Comparison of ENCODE assay signal across 21 cellular contexts in genomic region chr14:36944307-36945010, GRCh38.
DNase-seq lines count a peak whose midpoint lies in the region; ATAC-seq, FAIRE-seq and TF ChIP-seq lines count a peak whose summit lies in the region.
"Had no signal": no experiment of that assay in that cellular context is flagged by ENCODE, and none has a peak within 500 bp of the region (broad histone marks: within the 10 kb centered on the region; RNA-seq: fewer than 3 reads in every experiment).

No MANE protein-coding gene starts in this region.

- WGBS in HepG2 (ENCODE audit: low lambda C conversion rate): 34% methylated on average over 5 of the region's 5 CpGs
- WGBS in right lobe of liver (ENCODE audit: insufficient coverage, low coverage, low lambda C conversion rate, missing lambda C conversion rate): 67% methylated on average over 5 of the region's 5 CpGs
- WGBS in esophagus squamous epithelium, 2 donors: 68 to 73% methylated on average over 5 of the region's 5 CpGs

- no peak for TF ChIP-seq CTCF in HepG2 (CRISPR knock-in tag; IDR thresholded peaks at IDR 0.05)
- TF ChIP-seq CTCF in right lobe of liver (IDR thresholded peaks at IDR 0.05): no peak
- no peak for TF ChIP-seq CTCF in esophagus squamous epithelium (IDR thresholded peaks at IDR 0.05)

- intact Hi-C loops in HepG2 (cut with micrococcal nuclease; ENCODE audit: unreplicated experiment): no loop called here
- intact Hi-C loops in right lobe of liver (cut with DNase I): no loop called here
- intact Hi-C loops in esophagus squamous epithelium (cut with DNase I): loop anchor here (10.0 kb wide), 3 partner anchors 170 to 280 kb away; partner anchors contain the start of gene PAX9

- no peaks in the 10 kb centered on the region for H3K9me3 Mint-ChIP-seq in activated CD8-positive, alpha-beta memory T cell treated with anti-CD3 and anti-CD28 coated beads, Interleukin-2, amount 10 ng/mL, durations not matched to agents 7 days and 5 days (ENCODE audit: low read depth)
- H3K9me3 Mint-ChIP-seq: activated CD4-positive, alpha-beta memory T cell treated with anti-CD3 and anti-CD28 coated beads, Interleukin-2, amount 10 ng/mL, durations not matched to agents 7 days and 5 days; stimulated activated naive B cell treated with anti-CD40 and anti-IgM and Interleukin-4, amounts not matched to agents 10 μg/mL and 1 μg/mL and 100 μg/mL, for 72 hours; type B pancreatic cell had no signal

- H3K4me3 Mint-ChIP-seq in activated CD8-positive, alpha-beta memory T cell treated with anti-CD3 and anti-CD28 coated beads, Interleukin-2, amount 10 ng/mL, durations not matched to agents 7 days and 5 days: no peak overlapping the region
- H3K4me3 Mint-ChIP-seq: activated CD4-positive, alpha-beta memory T cell treated with anti-CD3 and anti-CD28 coated beads, Interleukin-2, amount 10 ng/mL, durations not matched to agents 7 days and 5 days; stimulated activated naive B cell treated with anti-CD40 and anti-IgM and Interleukin-4, amounts not matched to agents 10 μg/mL and 1 μg/mL and 100 μg/mL, for 72 hours; type B pancreatic cell had no signal

- DNase-seq in HepG2 (ENCODE audit: low spot score): no peak
- DNase-seq in right lobe of liver: no peak
- DNase-seq in RPMI7951 (ENCODE audit: low read depth): peak; percentile 67
- no peak for DNase-seq in esophagus squamous epithelium (lab: John Stamatoyannopoulos, UW)
- DNase-seq in activated CD8-positive, alpha-beta memory T cell treated with anti-CD3 and anti-CD28 coated beads, Interleukin-2, amount 10 ng/mL, durations not matched to agents 7 days and 5 days: no peak
- DNase-seq in frontal cortex (ENCODE audit: low spot score in 2 of 2): no peak
- DNase-seq in D341Med (ENCODE audit: low spot score): no peak
- DNase-seq: activated CD4-positive, alpha-beta memory T cell treated with anti-CD3 and anti-CD28 coated beads, Interleukin-2, amount 10 ng/mL, durations not matched to agents 7 days and 5 days; anterior cingulate cortex; cortex of kidney; NCI-H187 treated with DMSO at 0.1 percent for 48 hours; NCI-H510A treated with DMSO at 0.1 percent for 48 hours; OCI-M1; ovary; stimulated activated naive B cell treated with anti-CD40 and anti-IgM and Interleukin-4, amounts not matched to agents 10 μg/mL and 1 μg/mL and 100 μg/mL, for 72 hours had no signal

- H3K9ac ChIP-seq in HepG2 (ENCODE audit: insufficient read depth, low read depth, low read length): no peak overlapping the region

- H3K27me3 ChIP-seq in HepG2 (ENCODE audit: control insufficient read depth in 1 of 2, insufficient read depth in 2 of 2, low read length in 2 of 2) (no peaks in the 10 kb centered on the region), right lobe of liver (no peaks in the 10 kb centered on the region), esophagus squamous epithelium (no peaks in the 10 kb centered on the region)
- H3K27me3 ChIP-seq: ovary had no signal

- in situ Hi-C loops in HepG2 (cut with HindIII; ENCODE audit: extremely low pct_ligation_motif_present, low pct_unique_long_range_greater_than_20kb): loop anchor here (10.0 kb wide), 1 partner anchor 390 kb away; no protein-coding TSS in a partner anchor

- H3K4me3 ChIP-seq in HepG2 (replicated peaks in 1 of 3; ENCODE audit: insufficient read depth in 1 of 3, low read depth in 2 of 3, low read length in 3 of 3) (no peak overlapping the region), right lobe of liver (no peak overlapping the region), esophagus squamous epithelium (no peak overlapping the region)
- H3K4me3 ChIP-seq: ovary had no signal

- no peaks in the 10 kb centered on the region for H3K4me1 Mint-ChIP-seq in activated CD8-positive, alpha-beta memory T cell treated with anti-CD3 and anti-CD28 coated beads, Interleukin-2, amount 10 ng/mL, durations not matched to agents 7 days and 5 days
- H3K4me1 Mint-ChIP-seq: activated CD4-positive, alpha-beta memory T cell treated with anti-CD3 and anti-CD28 coated beads, Interleukin-2, amount 10 ng/mL, durations not matched to agents 7 days and 5 days; stimulated activated naive B cell treated with anti-CD40 and anti-IgM and Interleukin-4, amounts not matched to agents 10 μg/mL and 1 μg/mL and 100 μg/mL, for 72 hours had no signal

- no peak overlapping the region for H3K27ac ChIP-seq in HepG2 (ENCODE audit: extremely low read length, insufficient read depth, low read length)
- no peak overlapping the region for H3K27ac ChIP-seq in right lobe of liver
- H3K27ac ChIP-seq in esophagus squamous epithelium: peak overlapping the region in 3 of 4 donors; percentile 47 to 78 (median 71)
- H3K27ac ChIP-seq: ovary had no signal

- no peaks in the 10 kb centered on the region for H4K20me1 ChIP-seq in HepG2 (ENCODE audit: insufficient read depth, low read length)

- H3K79me2 ChIP-seq in HepG2 (ENCODE audit: insufficient read depth, low read length): no peaks in the 10 kb centered on the region

- TF ChIP-seq RAD21 in HepG2 (CRISPR knock-in tag; IDR thresholded peaks at IDR 0.05): no peak

- H3K36me3 ChIP-seq in HepG2 (replicated peaks in 1 of 2; ENCODE audit: control insufficient read depth in 1 of 2, insufficient read depth in 2 of 2, low read length in 2 of 2) (no peaks in the 10 kb centered on the region), right lobe of liver (no peaks in the 10 kb centered on the region), esophagus squamous epithelium (no peaks in the 10 kb centered on the region)
- H3K36me3 ChIP-seq: ovary had no signal

- no peak overlapping the region for H2AFZ ChIP-seq in HepG2 (ENCODE audit: low read length)

- TF ChIP-seq POLR2A in HepG2 (IDR thresholded peaks at IDR 0.05; ENCODE audit: insufficient read depth in 1 of 2, low read depth in 2 of 2, low read length in 2 of 2) (no peak), right lobe of liver (IDR thresholded peaks at IDR 0.05) (no peak), esophagus squamous epithelium (IDR thresholded peaks at IDR 0.05) (no peak), GM18505 (IDR thresholded peaks at IDR 0.05; ENCODE audit: borderline replicate concordance, extremely low read depth, insufficient read depth, insufficient read length) (no peak)

- ATAC-seq in HepG2: no peak
- ATAC-seq in right lobe of liver: no peak
- ATAC-seq in GM18505 (IDR thresholded peaks at IDR 0.05; ENCODE audit: unreplicated experiment): no peak
- ATAC-seq in activated CD8-positive, alpha-beta memory T cell treated with anti-CD3 and anti-CD28 coated beads, Interleukin-2, amount 10 ng/mL, durations not matched to agents 7 days and 5 days: no peak
- ATAC-seq: left lobe of liver; SK-N-SH treated with all-trans-retinoic acid at 6 μM for 48 hours; stimulated activated naive B cell treated with anti-CD40 and anti-IgM and Interleukin-4, amounts not matched to agents 10 μg/mL and 1 μg/mL and 100 μg/mL, for 72 hours had no signal

- no peaks in the 10 kb centered on the region for H3K4me1 ChIP-seq in HepG2 (ENCODE audit: insufficient read depth, low read length)
- H3K4me1 ChIP-seq in right lobe of liver: no peaks in the 10 kb centered on the region
- peaks cover 0 to 57% (median 4%) of the 10 kb centered on the region in 3 donors for H3K4me1 ChIP-seq in esophagus squamous epithelium

- H3K4me2 ChIP-seq in HepG2 (ENCODE audit: low read depth, low read length): no peak overlapping the region

- POLR2A ChIA-PET in HepG2 (lab: Yijun Ruan, JAX): no interaction called here

- no peaks in the 10 kb centered on the region for H3K9me3 ChIP-seq in HepG2 (ENCODE audit: low read length)
- H3K9me3 ChIP-seq in right lobe of liver: no peaks in the 10 kb centered on the region
- H3K9me3 ChIP-seq in esophagus squamous epithelium: no peaks in the 10 kb centered on the region
- H3K9me3 ChIP-seq: ovary had no signal

- CTCF ChIA-PET in HepG2 (lab: Yijun Ruan, JAX; ENCODE audit: low intra/inter-chr PET ratio, low total read pairs): no interaction called here
- CTCF ChIA-PET in activated CD8-positive, alpha-beta memory T cell treated with anti-CD3 and anti-CD28 coated beads, Interleukin-2, amount 10 ng/mL, durations not matched to agents 7 days and 5 days (lab: Charles Lee): no interaction called here

- no peak overlapping the region for H3K27ac Mint-ChIP-seq in activated CD8-positive, alpha-beta memory T cell treated with anti-CD3 and anti-CD28 coated beads, Interleukin-2, amount 10 ng/mL, durations not matched to agents 7 days and 5 days
- H3K27ac Mint-ChIP-seq: activated CD4-positive, alpha-beta memory T cell treated with anti-CD3 and anti-CD28 coated beads, Interleukin-2, amount 10 ng/mL, durations not matched to agents 7 days and 5 days; stimulated activated naive B cell treated with anti-CD40 and anti-IgM and Interleukin-4, amounts not matched to agents 10 μg/mL and 1 μg/mL and 100 μg/mL, for 72 hours; type B pancreatic cell had no signal

- TF ChIP-seq EP300 in HepG2 (IDR thresholded peaks at IDR 0.05; ENCODE audit: low read depth in 2 of 2, low read length in 2 of 2) (no peak), HepG2 (CRISPR knock-in tag; IDR thresholded peaks at IDR 0.05; ENCODE audit: borderline replicate concordance) (no peak)

- no peaks in the 10 kb centered on the region for H3K36me3 Mint-ChIP-seq in activated CD8-positive, alpha-beta memory T cell treated with anti-CD3 and anti-CD28 coated beads, Interleukin-2, amount 10 ng/mL, durations not matched to agents 7 days and 5 days
- H3K36me3 Mint-ChIP-seq: stimulated activated naive B cell treated with anti-CD40 and anti-IgM and Interleukin-4, amounts not matched to agents 10 μg/mL and 1 μg/mL and 100 μg/mL, for 72 hours; type B pancreatic cell had no signal

- H3K27me3 Mint-ChIP-seq in activated CD8-positive, alpha-beta memory T cell treated with anti-CD3 and anti-CD28 coated beads, Interleukin-2, amount 10 ng/mL, durations not matched to agents 7 days and 5 days: no peaks in the 10 kb centered on the region
- H3K27me3 Mint-ChIP-seq: activated CD4-positive, alpha-beta memory T cell treated with anti-CD3 and anti-CD28 coated beads, Interleukin-2, amount 10 ng/mL, durations not matched to agents 7 days and 5 days had no signal

- BruUV-seq in HepG2 (replicated peaks; lab: Mats Ljungman, UMichigan): no TSS peak

- FAIRE-seq in HepG2 (lab: Jason Lieb, UNC) (no peak), frontal cortex (lab: Jason Lieb, UNC) (no peak)
- FAIRE-seq: A204.1, TTC549 had no signal

TF ChIP-seq in HepG2, 621 proteins besides CTCF, POLR2A, EP300 and RAD21 (continues in another document):
- TF ChIP-seq ZNF547 (CRISPR knock-in tag; IDR thresholded peaks at IDR 0.05) (no peak), ATF4 (CRISPR knock-in tag; IDR thresholded peaks at IDR 0.05) (no peak)

Comparison
In these comparisons a context has a peak if more than half of its experiments do, and no peak if none do; other contexts are left out.
1. H3K27ac ChIP-seq: peak in esophagus squamous epithelium (3 of 4); none in HepG2 (single experiment) and right lobe of liver (0 of 3).